ENCODE assay signal across 9 cellular contexts in the genomic region with DNA sequence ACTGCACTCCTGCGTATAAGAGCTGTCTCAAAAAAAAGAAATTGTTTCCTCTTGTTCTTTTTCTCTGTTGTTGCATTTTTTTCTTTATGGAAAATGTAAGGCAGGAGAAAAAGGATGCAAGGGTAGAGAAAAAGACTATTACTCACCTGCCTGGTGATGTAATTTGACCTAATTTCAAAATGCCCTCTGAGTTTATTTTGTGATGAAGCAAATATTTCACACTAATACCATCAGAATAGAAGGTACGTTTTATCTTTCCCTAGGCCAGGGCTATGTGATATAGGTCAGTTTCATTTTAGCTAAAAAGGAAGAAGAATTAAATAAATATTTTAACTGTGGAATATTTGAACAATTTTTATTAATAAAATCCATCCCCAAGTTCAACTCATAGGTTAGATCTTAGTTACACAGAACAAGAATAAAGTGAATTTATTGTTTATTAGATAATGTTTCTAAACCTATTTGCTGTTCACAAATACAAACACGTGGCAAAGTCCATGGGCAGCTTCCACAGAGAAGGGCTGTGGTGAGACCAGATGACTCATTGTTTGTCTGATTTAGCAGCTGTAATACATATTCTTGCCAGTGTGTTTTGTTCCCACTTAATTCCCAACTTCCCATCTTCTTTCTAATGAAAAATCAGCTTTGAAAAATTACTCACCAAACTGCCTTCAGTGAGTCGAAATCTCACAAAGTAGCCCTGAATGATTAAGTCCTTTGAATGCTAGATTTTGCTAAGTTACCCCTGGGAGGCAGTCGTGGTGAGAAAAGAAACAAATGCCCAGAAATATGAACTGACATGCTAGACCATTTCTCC. TPM values are rescaled to one million over a fixed set of nuclear protein-coding genes. Genes with fewer than 3 reads are reported as not detected.
DNase-seq lines count a peak whose midpoint lies in the region; ATAC-seq, FAIRE-seq and TF ChIP-seq lines count a peak whose summit lies in the region.
"Had no signal": no experiment of that assay in that cellular context is flagged by ENCODE, and none has a peak within 500 bp of the region (broad histone marks: within the 10 kb centered on the region; RNA-seq: fewer than 3 reads in every experiment).

No MANE protein-coding gene starts in this region.

- CTCF ChIA-PET in K562 (lab: Yijun Ruan, JAX; ENCODE audit: low intra/inter-chr PET ratio) (no interaction called here), HepG2 (lab: Yijun Ruan, JAX; ENCODE audit: low intra/inter-chr PET ratio, low total read pairs) (no interaction called here)

- FAIRE-seq in K562 (lab: Jason Lieb, UNC) (no peak), HepG2 (lab: Jason Lieb, UNC) (no peak)

- intact Hi-C loops in K562 (cut with micrococcal nuclease): no loop called here
- intact Hi-C loops in HepG2 (cut with micrococcal nuclease; ENCODE audit: unreplicated experiment): no loop called here
- intact Hi-C loops in CD14-positive monocyte (cut with micrococcal nuclease): no loop called here

- H2AFZ ChIP-seq in K562 (ENCODE audit: low read depth, low read length): no peak overlapping the region
- no peak overlapping the region for H2AFZ ChIP-seq in HepG2 (ENCODE audit: low read length)

- H3K4me3 Mint-ChIP-seq in CD14-positive monocyte: no peak overlapping the region

- no peaks in the 10 kb centered on the region for H3K9me1 ChIP-seq in K562 (ENCODE audit: control insufficient read depth, insufficient read depth, low read length)

- no peaks in the 10 kb centered on the region for H3K36me3 Mint-ChIP-seq in CD14-positive monocyte

- H3K4me3 ChIP-seq in K562 (no peak overlapping the region), HepG2 (replicated peaks in 1 of 3; ENCODE audit: insufficient read depth in 1 of 3, low read depth in 2 of 3, low read length in 3 of 3) (peak overlapping the region in 1 of 3 experiments; percentile 30; a peak in 1 of 6 replicates)

- H4K20me1 ChIP-seq in K562 (replicated peaks; ENCODE audit: control insufficient read depth, insufficient read depth, low read length) (no peaks in the 10 kb centered on the region), HepG2 (ENCODE audit: insufficient read depth, low read length) (no peaks in the 10 kb centered on the region)

- H3K9me3 Mint-ChIP-seq in CD14-positive monocyte: peaks cover 0 to 11% (median 2%) of the 10 kb centered on the region in 7 donors

- H3K27ac ChIP-seq in K562 (ENCODE audit: extremely low read depth, low read depth, low read length) (no peak overlapping the region), HepG2 (ENCODE audit: extremely low read length, insufficient read depth, low read length) (no peak overlapping the region)

- TF ChIP-seq CTCF in K562 (IDR thresholded peaks at IDR 0.05 in 2 of 3, conservative IDR thresholded peaks at IDR 0.05 in 1 of 3; ENCODE audit: insufficient read depth in 2 of 3, low read depth in 1 of 3, low read length in 3 of 3) (no peak), HepG2 (CRISPR knock-in tag; IDR thresholded peaks at IDR 0.05) (no peak), CD14-positive monocyte (IDR thresholded peaks at IDR 0.05) (no peak)

- no peak overlapping the region for H3K9ac ChIP-seq in K562 (ENCODE audit: insufficient read depth in 1 of 2, low read depth in 2 of 2, low read length in 2 of 2)
- H3K9ac ChIP-seq in HepG2 (ENCODE audit: insufficient read depth, low read depth, low read length): no peak overlapping the region

- H3K79me2 ChIP-seq in K562 (ENCODE audit: control insufficient read depth, insufficient read depth, low read length) (no peaks in the 10 kb centered on the region), HepG2 (ENCODE audit: insufficient read depth, low read length) (no peaks in the 10 kb centered on the region)

- H3K9me3 ChIP-seq in K562 (replicated peaks; ENCODE audit: control insufficient read depth, insufficient read depth, low read depth, low read length) (no peaks in the 10 kb centered on the region), HepG2 (ENCODE audit: low read length) (no peaks in the 10 kb centered on the region)

- no peak for TF ChIP-seq EP300 in K562 (IDR thresholded peaks at IDR 0.05; ENCODE audit: low read length)
- peak in 1 of 2 experiments; percentile 28; a peak in 1 of 4 replicates for TF ChIP-seq EP300 in HepG2 (IDR thresholded peaks at IDR 0.05; ENCODE audit: low read depth in 2 of 2, low read length in 2 of 2)
- no peak for TF ChIP-seq EP300 in HepG2 (CRISPR knock-in tag; IDR thresholded peaks at IDR 0.05; ENCODE audit: borderline replicate concordance)

- no peak for TF ChIP-seq POLR2A in K562 (conservative IDR thresholded peaks at IDR 0.05)
- no peak for TF ChIP-seq POLR2A in HepG2 (IDR thresholded peaks at IDR 0.05; ENCODE audit: insufficient read depth in 1 of 2, low read depth in 2 of 2, low read length in 2 of 2)

- in situ Hi-C loops in K562 (cut with MboI): no loop called here
- in situ Hi-C loops in HepG2 (cut with HindIII; ENCODE audit: extremely low pct_ligation_motif_present, low pct_unique_long_range_greater_than_20kb): no loop called here

- no peak for ATAC-seq in K562
- peak; percentile 98 for ATAC-seq in HepG2
- no peak for ATAC-seq in GM18519 (IDR thresholded peaks at IDR 0.05; ENCODE audit: low FRiP score, unreplicated experiment)

- WGBS in K562 (ENCODE audit: insufficient coverage, low coverage, missing lambda C conversion rate): 0% methylated on average over 5 of the region's 5 CpGs
- 20% methylated on average over 5 of the region's 5 CpGs for WGBS in HepG2 (ENCODE audit: low lambda C conversion rate)

- no TSS peak for BruUV-seq in K562 (replicated peaks; lab: Mats Ljungman, UMichigan)
- no TSS peak for BruUV-seq in HepG2 (replicated peaks; lab: Mats Ljungman, UMichigan)

- H3K27ac Mint-ChIP-seq in CD14-positive monocyte: no peak overlapping the region

- H3K36me3 ChIP-seq in K562 (ENCODE audit: control insufficient read depth, insufficient read depth, low read length) (no peaks in the 10 kb centered on the region), HepG2 (replicated peaks in 1 of 2; ENCODE audit: control insufficient read depth in 1 of 2, insufficient read depth in 2 of 2, low read length in 2 of 2) (no peaks in the 10 kb centered on the region)

- peaks cover 2% of the 10 kb centered on the region in 3 donors for H3K27me3 Mint-ChIP-seq in CD14-positive monocyte (ENCODE audit: low read depth in 3 of 3)

- peaks cover 0 to 7% of the 10 kb centered on the region in 2 experiments; a peak in 2 of 5 replicates for H3K4me1 ChIP-seq in K562 (replicated peaks in 1 of 2; ENCODE audit: control insufficient read depth in 2 of 2, insufficient read depth in 2 of 2, low read length in 2 of 2)
- peaks cover 20% of the 10 kb centered on the region for H3K4me1 ChIP-seq in HepG2 (ENCODE audit: insufficient read depth, low read length)

- H3K4me2 ChIP-seq in K562 (ENCODE audit: insufficient read depth, low read length) (no peak overlapping the region), HepG2 (ENCODE audit: low read depth, low read length) (peak overlapping the region; percentile 35)

- TF ChIP-seq RAD21 in K562 (CRISPR knock-in tag; conservative IDR thresholded peaks at IDR 0.05 in 1 of 2, IDR thresholded peaks at IDR 0.05 in 1 of 2) (no peak), HepG2 (CRISPR knock-in tag; IDR thresholded peaks at IDR 0.05) (no peak)

- DNase-seq in CD1c-positive myeloid dendritic cell (ENCODE audit: extremely low spot score) (peak; percentile 43), LHCN-M2 (ENCODE audit: low read depth) (peak; percentile 97), K562 (ENCODE audit: extremely low read depth in 1 of 4, low spot score in 3 of 4) (peak in 1 of 4 experiments; percentile 13), HepG2 (ENCODE audit: low spot score) (peak; percentile 69), SKM-1 (lab: John Stamatoyannopoulos, UW; ENCODE audit: unreplicated experiment) (no peak), CD14-positive monocyte (ENCODE audit: low spot score) (no peak)
- no peak for DNase-seq in activated CD8-positive, alpha-beta memory T cell treated with anti-CD3 and anti-CD28 coated beads, Interleukin-2, amount 50 U/mL, for 48 hours
- DNase-seq: retina had no signal

- H3K27me3 ChIP-seq in K562 (ENCODE audit: control insufficient read depth in 2 of 2, insufficient read depth in 2 of 2, low read length in 2 of 2) (no peaks in the 10 kb centered on the region), HepG2 (ENCODE audit: control insufficient read depth in 1 of 2, insufficient read depth in 2 of 2, low read length in 2 of 2) (no peaks in the 10 kb centered on the region)

- H3K4me1 Mint-ChIP-seq in CD14-positive monocyte: no peaks in the 10 kb centered on the region

- POLR2A ChIA-PET in K562 (lab: Yijun Ruan, JAX) (no interaction called here), HepG2 (lab: Yijun Ruan, JAX) (no interaction called here)

RNA-seq across cellular contexts. Expression of gene CCDC112, which starts 52.8 kb away (rescaled TPM):
- total RNA-seq in LHCN-M2 (2014; rRNA removed): 10.2 and 12.4 TPM in 2 replicates
- 2.7 TPM for polyA plus RNA-seq in LHCN-M2 (2012)
- 0.65 and 3.1 TPM in 2 replicates for total RNA-seq in K562 (2011; cell fraction: chromatin; rRNA removed; ENCODE audit: low replicate concordance)
- total RNA-seq in K562 (2011; cell fraction: nucleolus; rRNA removed): 0.50 and 0.66 TPM in 2 replicates
- 1.3 and 2.4 TPM in 2 replicates for total RNA-seq in K562 (2011; cell fraction: nucleoplasm; rRNA removed)
- total RNA-seq in K562 (2014; rRNA removed): 7.4 and 8.5 TPM in 2 replicates
- total RNA-seq in K562 (2014; rRNA removed; fragmentation: Illumina TruSeq; extraction: Trizol): 13.7 and 16.4 TPM in 2 replicates
- total RNA-seq in K562 (2015; rRNA removed; fragmentation: Illumina TruSeq; extraction: Trizol): 14.0 and 15.2 TPM in 2 replicates
- 5.6 and 6.2 TPM in 2 replicates for total RNA-seq in K562 (2021)
- polyA plus RNA-seq in K562 (2011; rRNA removed): 2.7 and 3.4 TPM in 2 replicates
- polyA plus RNA-seq in K562 (2011; cell fraction: cytosol; rRNA removed): 1.2 TPM in 2 replicates
- polyA plus RNA-seq in K562 (2011; cell fraction: nucleus; rRNA removed): 0.87 and 1.1 TPM in 2 replicates
- 5.6 and 6.2 TPM in 2 replicates for polyA plus RNA-seq in K562 (2012)
- 14.4 and 15.3 TPM in 2 replicates for polyA plus RNA-seq in K562 (2014; fragmentation: Illumina TruSeq; extraction: Trizol)
- 1 to 10 TPM; 3.3 to 3.5 TPM for polyA plus RNA-seq in K562 (2014; fragmentation: Nextera tagmentation; extraction: Ambion mirVana)
- polyA plus RNA-seq in K562 (2014; rRNA removed): 7.9 and 9.9 TPM in 2 replicates
- 2.1 and 2.8 TPM in 2 replicates for polyA minus RNA-seq in K562 (2011; rRNA and poly(A)+ RNA removed)
- 1.5 TPM in 2 replicates for polyA minus RNA-seq in K562 (2011; cell fraction: cytosol; rRNA and poly(A)+ RNA removed)
- polyA minus RNA-seq in K562 (2011; cell fraction: nucleus; rRNA and poly(A)+ RNA removed): 1.5 and 2.8 TPM in 2 replicates
- 2.8 and 3.3 TPM in 2 replicates for total RNA-seq in HepG2 (2016; rRNA removed; fragmentation: Illumina TruSeq; extraction: Trizol)
- 1.2 and 2.0 TPM in 2 replicates for total RNA-seq in HepG2 (2016; cell fraction: cytosol; rRNA removed; fragmentation: Illumina TruSeq; extraction: Trizol; ENCODE audit: low read depth)
- total RNA-seq in HepG2 (2016; cell fraction: insoluble cytoplasmic fraction; rRNA removed; fragmentation: Illumina TruSeq; extraction: Trizol): 3.4 and 3.8 TPM in 2 replicates
- 1.9 and 2.1 TPM in 2 replicates for total RNA-seq in HepG2 (2016; cell fraction: membrane; rRNA removed; fragmentation: Illumina TruSeq; extraction: Trizol)
- total RNA-seq in HepG2 (2016; cell fraction: nucleus; rRNA removed; fragmentation: Illumina TruSeq; extraction: Trizol): 3.8 and 6.0 TPM in 2 replicates
- 0.78 and 1.1 TPM in 2 replicates for polyA plus RNA-seq in HepG2 (2011; rRNA removed)
- polyA plus RNA-seq in HepG2 (2011; cell fraction: cytosol; rRNA removed): 0.64 and 0.81 TPM in 2 replicates
- polyA plus RNA-seq in HepG2 (2011; cell fraction: nucleus; rRNA removed): 0.45 and 0.71 TPM in 2 replicates
- 2.5 and 3.9 TPM in 2 replicates for polyA plus RNA-seq in HepG2 (2012)
- polyA plus RNA-seq in HepG2 (2016; cell fraction: cytosol; fragmentation: Illumina TruSeq; extraction: Trizol; ENCODE audit: low read depth): 0.85 and 0.99 TPM in 2 replicates
- 4.0 and 4.9 TPM in 2 replicates for polyA plus RNA-seq in HepG2 (2016; cell fraction: insoluble cytoplasmic fraction; fragmentation: Illumina TruSeq; extraction: Trizol; ENCODE audit: low read depth)
- polyA plus RNA-seq in HepG2 (2016; cell fraction: membrane; fragmentation: Illumina TruSeq; extraction: Trizol; ENCODE audit: low read depth): 1.1 and 1.7 TPM in 2 replicates
- polyA plus RNA-seq in HepG2 (2016; cell fraction: nucleus; fragmentation: Illumina TruSeq; extraction: Trizol; ENCODE audit: insufficient read depth, low read depth): 5.2 and 9.4 TPM in 2 replicates
- 0.18 and 0.44 TPM in 2 replicates for polyA minus RNA-seq in HepG2 (2011; rRNA and poly(A)+ RNA removed; ENCODE audit: low replicate concordance)
- polyA minus RNA-seq in HepG2 (2011; cell fraction: cytosol; rRNA and poly(A)+ RNA removed): 0.69 and 1.4 TPM in 2 replicates
- 4.2 and 4.8 TPM in 2 replicates for polyA minus RNA-seq in HepG2 (2011; cell fraction: nucleus; rRNA and poly(A)+ RNA removed)
- polyA plus RNA-seq in CD14-positive monocyte: 1 to 10 TPM; 5.9 to 6.2 TPM

Comparison
In these comparisons a context has a peak if more than half of its experiments do, and no peak if none do; other contexts are left out.
1. DNase-seq: peak in CD1c-positive myeloid dendritic cell (single experiment), LHCN-M2 (single experiment) and HepG2 (single experiment); none in activated CD8-positive, alpha-beta memory T cell treated with anti-CD3 and anti-CD28 coated beads, Interleukin-2, amount 50 U/mL, for 48 hours (single experiment), SKM-1 (single experiment) and CD14-positive monocyte (single experiment).